ENCODE assay signal across 8 cellular contexts in genomic region chr11:62841361-62842170, GRCh38. TPM values are rescaled to one million over a fixed set of nuclear protein-coding genes. Genes with fewer than 3 reads are reported as not detected.
A peak's percentile ranks its signal among the peaks of the same experiment; 100 is the strongest.
DNase-seq lines count a peak whose midpoint lies in the region; ATAC-seq and TF ChIP-seq lines count a peak whose summit lies in the region.

No MANE protein-coding gene starts in this region.

- POLR2A ChIA-PET in SK-N-SH (lab: Yijun Ruan, JAX) = interaction anchor here (0.7 to 3.3 kb wide), 52 partner anchors 9 to 1077 kb away, joined by 3 to 146 read pairs (median 5); partner anchors contain the start of genes B3GAT3, BSCL2, C11orf98 and CSKMT

- H4K20me1 ChIP-seq in SK-N-SH (ENCODE audit: insufficient read depth) = no peaks in the 10 kb centered on the region

- TF ChIP-seq EP300 in SK-N-SH (IDR thresholded peaks at IDR 0.05; ENCODE audit: borderline replicate concordance in 1 of 2, low read depth in 1 of 2, low read length in 1 of 2) = peak; percentile 72 to 76; a peak in 3 of 4 replicates

- H3K4me3 ChIP-seq in SK-N-SH (ENCODE audit: low read depth in 2 of 2, low read length in 1 of 2) (peak overlapping the region; percentile 59 to 81), cardiac muscle cell (peak overlapping the region; percentile 17), parathyroid adenoma (ENCODE audit: low read depth, low read length) (peak overlapping the region; percentile 86), upper lobe of right lung (peak overlapping the region; percentile 86)

- intact Hi-C loops in upper lobe of right lung (cut with DNase I) = no loop called here

- peaks cover 13 to 15% of the 10 kb centered on the region in 2 experiments; a peak in 2 of 4 replicates for H3K4me1 ChIP-seq in SK-N-SH (ENCODE audit: control insufficient read depth in 1 of 2, insufficient read depth in 2 of 2, low read depth in 1 of 2, low read length in 1 of 2)
- peaks cover 9% of the 10 kb centered on the region for H3K4me1 ChIP-seq in cardiac muscle cell (ENCODE audit: low read depth)
- H3K4me1 ChIP-seq in parathyroid adenoma = peaks cover 8% of the 10 kb centered on the region
- H3K4me1 ChIP-seq in upper lobe of right lung = peaks cover 20% of the 10 kb centered on the region

- WGBS in SK-N-SH (ENCODE audit: low lambda C conversion rate) = under 1% methylated on average over 33 of the region's 33 CpGs

- CTCF ChIA-PET in SK-N-SH (lab: Yijun Ruan, JAX) = interaction anchor here (0.9 to 3.0 kb wide), 7 partner anchors 9 to 80 kb away, joined by 3 to 18 read pairs (median 4); partner anchors contain the start of genes POLR2G, SLC3A2 and TMEM179B

- peaks cover 27% of the 10 kb centered on the region for H3K79me2 ChIP-seq in SK-N-SH (ENCODE audit: insufficient read depth)
- no peaks in the 10 kb centered on the region for H3K79me2 ChIP-seq in parathyroid adenoma

- TF ChIP-seq RAD21 in SK-N-SH (IDR thresholded peaks at IDR 0.05; ENCODE audit: low read length) = no peak

- H3F3A ChIP-seq in SK-N-SH (replicated peaks; ENCODE audit: insufficient read depth) = peaks cover 24% of the 10 kb centered on the region

- H3K27ac ChIP-seq in SK-N-SH (ENCODE audit: low read depth in 2 of 2, low read length in 1 of 2) (peak overlapping the region; percentile 94 to 95), cardiac muscle cell (peak overlapping the region; percentile 99), parathyroid adenoma (peak overlapping the region; percentile 100), upper lobe of right lung (peak overlapping the region; percentile 98)

- H3K9me3 ChIP-seq in SK-N-SH = no peaks in the 10 kb centered on the region
- no peaks in the 10 kb centered on the region for H3K9me3 ChIP-seq in cardiac muscle cell (ENCODE audit: low read depth)
- H3K9me3 ChIP-seq in parathyroid adenoma (ENCODE audit: control insufficient read depth, low read length) = no peaks in the 10 kb centered on the region
- no peaks in the 10 kb centered on the region for H3K9me3 ChIP-seq in upper lobe of right lung

- DNase-seq in GM10266 (ENCODE audit: extremely low spot score) = peak; percentile 85
- peak; percentile 91 for DNase-seq in NCI-H1048 (lab: John Stamatoyannopoulos, UW)
- peak; percentile 87 for DNase-seq in SK-N-SH
- DNase-seq in activated naive CD8-positive, alpha-beta T cell treated with anti-CD3 and anti-CD28 coated beads, Interleukin-2, amount 50 U/mL, for 16 hours (ENCODE audit: low read depth, low spot score) = peak; percentile 64
- DNase-seq in cardiac muscle cell (ENCODE audit: low read depth in 1 of 2, low spot score in 1 of 2) = peak; percentile 94 to 99
- DNase-seq in upper lobe of right lung = peak; percentile 88

- TF ChIP-seq CTCF in GM10266 (IDR thresholded peaks at IDR 0.05; ENCODE audit: control insufficient read depth, insufficient read depth, low read depth, missing control alignments) = no peak
- no peak for TF ChIP-seq CTCF in SK-N-SH (IDR thresholded peaks at IDR 0.05)
- no peak for TF ChIP-seq CTCF in cardiac muscle cell (IDR thresholded peaks at IDR 0.05; ENCODE audit: low read depth, low read length)
- no peak for TF ChIP-seq CTCF in parathyroid adenoma (IDR thresholded peaks at IDR 0.05)
- no peak for TF ChIP-seq CTCF in upper lobe of right lung (IDR thresholded peaks at IDR 0.05)

- peak overlapping the region; percentile 86 for H3K9ac ChIP-seq in SK-N-SH
- H3K9ac ChIP-seq in parathyroid adenoma = peak overlapping the region; percentile 33

- H3K9me2 ChIP-seq in SK-N-SH = no peaks in the 10 kb centered on the region

- no peaks in the 10 kb centered on the region for H3K27me3 ChIP-seq in SK-N-SH (ENCODE audit: insufficient read depth)
- H3K27me3 ChIP-seq in cardiac muscle cell = no peaks in the 10 kb centered on the region
- no peaks in the 10 kb centered on the region for H3K27me3 ChIP-seq in parathyroid adenoma (ENCODE audit: control insufficient read depth, insufficient read depth, low read length)
- H3K27me3 ChIP-seq in upper lobe of right lung = no peaks in the 10 kb centered on the region

- peaks cover 0 to 2% of the 10 kb centered on the region in 2 experiments for H3K36me3 ChIP-seq in SK-N-SH (replicated peaks in 1 of 2; ENCODE audit: control insufficient read depth in 1 of 2, insufficient read depth in 2 of 2, low read length in 1 of 2)
- H3K36me3 ChIP-seq in cardiac muscle cell = no peaks in the 10 kb centered on the region
- H3K36me3 ChIP-seq in parathyroid adenoma (ENCODE audit: control insufficient read depth, insufficient read depth, low read length) = no peaks in the 10 kb centered on the region
- H3K36me3 ChIP-seq in upper lobe of right lung = peaks cover 4% of the 10 kb centered on the region

- peak overlapping the region; percentile 89 for H2AFZ ChIP-seq in SK-N-SH (ENCODE audit: low read depth)
- peak overlapping the region; percentile 95 for H2AFZ ChIP-seq in parathyroid adenoma

- H3K4me2 ChIP-seq in SK-N-SH = peak overlapping the region; percentile 86
- peak overlapping the region; percentile 97 for H3K4me2 ChIP-seq in parathyroid adenoma (ENCODE audit: low read length)

- ATAC-seq in HG02571 (IDR thresholded peaks at IDR 0.05; ENCODE audit: unreplicated experiment) (peak; percentile 44), upper lobe of right lung (peak; percentile 77)

TF ChIP-seq in SK-N-SH, 30 proteins besides CTCF, POLR2A, EP300 and RAD21 (continues in another document):
- TF ChIP-seq SIN3A (IDR thresholded peaks at IDR 0.05; ENCODE audit: borderline replicate concordance, low read depth, low read length) = peak; percentile 100
- peak; percentile 83 for TF ChIP-seq TCF12 (IDR thresholded peaks at IDR 0.05)
- peak; percentile 96 for TF ChIP-seq CHD2 (IDR thresholded peaks at IDR 0.05; ENCODE audit: low read length, partially characterized antibody)
- TF ChIP-seq FOXJ3 (CRISPR knock-in tag; IDR thresholded peaks at IDR 0.05) = peak; percentile 75
- TF ChIP-seq USF2 (IDR thresholded peaks at IDR 0.05; ENCODE audit: borderline replicate concordance, low read depth, low read length) = no peak
- peak; percentile 61 for TF ChIP-seq NFIC (IDR thresholded peaks at IDR 0.05; ENCODE audit: borderline replicate concordance)
- TF ChIP-seq NRF1 (IDR thresholded peaks at IDR 0.05; ENCODE audit: low read depth, low read length) = no peak
- peak; percentile 77 for TF ChIP-seq RCOR1 (IDR thresholded peaks at IDR 0.05; ENCODE audit: low read length)
- TF ChIP-seq MXI1 (IDR thresholded peaks at IDR 0.05; ENCODE audit: low read depth, low read length) = peak; percentile 95
- peak; percentile 75; the same call in 1 of the 2 replicates for TF ChIP-seq TEAD4 (IDR thresholded peaks at IDR 0.05; ENCODE audit: borderline replicate concordance, insufficient read depth)
- TF ChIP-seq MAX (IDR thresholded peaks at IDR 0.05; ENCODE audit: low read depth) = peak; percentile 67
- peak; percentile 35; the same call in 1 of the 2 replicates for TF ChIP-seq FOSL2 (IDR thresholded peaks at IDR 0.05; ENCODE audit: borderline replicate concordance, low read depth)
- no peak for TF ChIP-seq USF1 (IDR thresholded peaks at IDR 0.05; ENCODE audit: borderline replicate concordance, low read depth)
- peak; percentile 81 for TF ChIP-seq TAF1 (IDR thresholded peaks at IDR 0.05; ENCODE audit: borderline replicate concordance, low read depth, low read length)
- peak; percentile 25; the same call in 1 of the 2 replicates for TF ChIP-seq MEF2A (IDR thresholded peaks at IDR 0.05; ENCODE audit: borderline replicate concordance, low read depth)

RNA-seq across cellular contexts. Expression of gene WDR74, which starts 2.2 kb away (rescaled TPM):
- polyA plus RNA-seq in SK-N-SH (2012; rRNA removed) = 132 TPM in 2 replicates
- 57.7 and 95.4 TPM in 2 replicates for polyA plus RNA-seq in SK-N-SH (2012; cell fraction: cytosol; rRNA removed)
- polyA plus RNA-seq in SK-N-SH (2012; cell fraction: nucleus; rRNA removed) = 195 and 221 TPM in 2 replicates
- 47.4 and 63.3 TPM in 2 replicates for total RNA-seq in cardiac muscle cell
- 42.1 and 52.8 TPM in 2 replicates for polyA plus RNA-seq in cardiac muscle cell
- 43.9 TPM for total RNA-seq in upper lobe of right lung

RNA-seq across cellular contexts. Expression of gene TEX54, which starts 8.9 kb away (rescaled TPM):
- polyA plus RNA-seq in SK-N-SH (2012; rRNA removed) = not detected in 2 replicates
- not detected in 2 replicates for polyA plus RNA-seq in SK-N-SH (2012; cell fraction: cytosol; rRNA removed)
- polyA plus RNA-seq in SK-N-SH (2012; cell fraction: nucleus; rRNA removed) = not detected in 2 replicates
- total RNA-seq in cardiac muscle cell = not detected in 2 replicates
- polyA plus RNA-seq in cardiac muscle cell = 3.0 and 4.8 TPM in 2 replicates
- total RNA-seq in upper lobe of right lung = not detected

RNA-seq across cellular contexts. Expression of gene STX5, which starts 9.7 kb away (rescaled TPM):
- polyA plus RNA-seq in SK-N-SH (2012; rRNA removed) (24.2 and 27.4 TPM in 2 replicates), cardiac muscle cell (49.4 and 53.6 TPM in 2 replicates)
- polyA plus RNA-seq in SK-N-SH (2012; cell fraction: cytosol; rRNA removed) = 15.8 and 24.5 TPM in 2 replicates
- polyA plus RNA-seq in SK-N-SH (2012; cell fraction: nucleus; rRNA removed) = 14.1 and 24.6 TPM in 2 replicates
- total RNA-seq in cardiac muscle cell (38.5 and 45.2 TPM in 2 replicates), upper lobe of right lung (40.9 TPM)

RNA-seq across cellular contexts. Expression of gene NXF1, which starts 36.3 kb away (rescaled TPM):
- polyA plus RNA-seq in SK-N-SH (2012; rRNA removed) (47.6 and 59.7 TPM in 2 replicates), cardiac muscle cell (96.7 and 127 TPM in 2 replicates)
- polyA plus RNA-seq in SK-N-SH (2012; cell fraction: cytosol; rRNA removed) = 31.5 and 34.2 TPM in 2 replicates
- 220 and 356 TPM in 2 replicates for polyA plus RNA-seq in SK-N-SH (2012; cell fraction: nucleus; rRNA removed)
- total RNA-seq in cardiac muscle cell (52.8 and 60.7 TPM in 2 replicates), upper lobe of right lung (96.2 TPM)

RNA-seq across cellular contexts. Expression of gene SLC3A2, which starts 39.1 kb away (rescaled TPM):
- polyA plus RNA-seq in SK-N-SH (2012; rRNA removed) (212 and 308 TPM in 2 replicates), cardiac muscle cell (93.8 and 100 TPM in 2 replicates)
- 158 and 172 TPM in 2 replicates for polyA plus RNA-seq in SK-N-SH (2012; cell fraction: cytosol; rRNA removed)
- 372 and 424 TPM in 2 replicates for polyA plus RNA-seq in SK-N-SH (2012; cell fraction: nucleus; rRNA removed)
- total RNA-seq in cardiac muscle cell (71.8 and 79.2 TPM in 2 replicates), upper lobe of right lung (255 TPM)

Comparison
In these comparisons a context has a peak if more than half of its experiments do, and no peak if none do; other contexts are left out.
1. Peak in every context shown above with its lines: DNase-seq, ATAC-seq, H3K4me3 ChIP-seq and H3K27ac ChIP-seq.
2. H3K4me3 ChIP-seq: peak in every context shown above with its lines; median percentile 86 in parathyroid adenoma; 86 in upper lobe of right lung; 70 in SK-N-SH; 17 in cardiac muscle cell.